ENCODE assay signal across 1 cellular context in genomic region chr6:3482869-3483268, GRCh38.
TF ChIP-seq lines count a peak whose summit lies in the region.

No MANE protein-coding gene starts in this region.

TF ChIP-seq in IMR-90, 13 proteins besides CTCF, POLR2A, EP300 and RAD21 (continued from another document):
- TF ChIP-seq CHD1 (IDR thresholded peaks at IDR 0.05; ENCODE audit: low read depth, low read length) (no peak), MAZ (IDR thresholded peaks at IDR 0.05; ENCODE audit: borderline replicate concordance, low read depth, low read length) (no peak), SMC3 (IDR thresholded peaks at IDR 0.05; ENCODE audit: low read depth, low read length) (no peak), ELK1 (IDR thresholded peaks at IDR 0.05; ENCODE audit: borderline replicate concordance, low read depth, low read length) (no peak)
